ENCODE assay signal across 10 cellular contexts in the genomic region with DNA sequence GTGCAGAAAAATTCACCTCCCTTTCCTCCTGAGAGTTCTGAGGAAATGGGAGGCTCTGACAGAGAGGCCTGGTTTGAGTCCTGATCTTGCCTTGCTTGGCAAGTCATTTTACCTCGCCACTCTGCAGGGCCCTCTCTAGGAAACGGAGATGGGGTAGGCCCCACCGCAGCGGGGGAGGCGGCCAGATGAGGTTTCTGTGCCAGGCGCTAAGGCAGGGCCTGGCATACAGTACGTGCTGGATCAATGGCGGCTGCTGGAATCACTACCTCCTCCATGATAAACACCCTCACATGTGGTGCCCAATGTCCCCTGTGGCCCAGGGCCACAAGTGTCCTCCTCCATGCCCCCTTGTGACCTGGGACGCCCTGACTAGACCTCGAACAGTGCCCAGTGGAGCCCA. TPM values are rescaled to one million over a fixed set of nuclear protein-coding genes. Genes with fewer than 3 reads are reported as not detected.
DNase-seq lines count a peak whose midpoint lies in the region; ATAC-seq and TF ChIP-seq lines count a peak whose summit lies in the region.
"Had no signal": no experiment of that assay in that cellular context is flagged by ENCODE, and none has a peak within 500 bp of the region (broad histone marks: within the 10 kb centered on the region; RNA-seq: fewer than 3 reads in every experiment).

No MANE protein-coding gene starts in this region.

- H3K9me3 Mint-ChIP-seq in activated CD4-positive, alpha-beta T cell treated with anti-CD3 and anti-CD28 coated beads for 36 hours (ENCODE audit: low read depth): no peaks in the 10 kb centered on the region
- no peaks in the 10 kb centered on the region for H3K9me3 Mint-ChIP-seq in chondrocyte (ENCODE audit: low read depth)
- H3K9me3 Mint-ChIP-seq in osteocyte (ENCODE audit: unreplicated experiment): no peaks in the 10 kb centered on the region

- peaks cover 2% of the 10 kb centered on the region for H3K27me3 Mint-ChIP-seq in activated CD4-positive, alpha-beta T cell treated with anti-CD3 and anti-CD28 coated beads for 36 hours
- H3K27me3 Mint-ChIP-seq in chondrocyte (ENCODE audit: low read depth) (no peaks in the 10 kb centered on the region), osteocyte (ENCODE audit: unreplicated experiment) (no peaks in the 10 kb centered on the region)

- intact Hi-C loops in activated CD4-positive, alpha-beta T cell treated with anti-CD3 and anti-CD28 coated beads for 36 hours (cut with DNase I, micrococcal nuclease): no loop called here
- intact Hi-C loops in uterus (cut with DNase I; ENCODE audit: low total_unique reads): loop anchor here (10.0 kb wide), 1 partner anchor 153 kb away; no protein-coding TSS in a partner anchor

- H3K27me3 ChIP-seq in NT2/D1 (ENCODE audit: insufficient read depth, insufficient read length): no peaks in the 10 kb centered on the region
- H3K27me3 ChIP-seq in BE2C: no peaks in the 10 kb centered on the region
- no peaks in the 10 kb centered on the region for H3K27me3 ChIP-seq in uterus
- H3K27me3 ChIP-seq: cardiac muscle cell had no signal

- H3K4me3 ChIP-seq in NT2/D1 (ENCODE audit: insufficient read length, low read depth): no peak overlapping the region
- no peak overlapping the region for H3K4me3 ChIP-seq in BE2C (ENCODE audit: low read depth, low read length)
- H3K4me3 ChIP-seq in uterus: no peak overlapping the region
- H3K4me3 ChIP-seq: cardiac muscle cell had no signal

- TF ChIP-seq CTCF in chondrocyte (IDR thresholded peaks at IDR 0.05) (no peak), osteocyte (IDR thresholded peaks at IDR 0.05) (no peak), BE2C (IDR thresholded peaks at IDR 0.05; ENCODE audit: low read depth, low read length) (no peak), uterus (IDR thresholded peaks at IDR 0.05) (no peak)

- H3K9ac ChIP-seq in NT2/D1 (ENCODE audit: insufficient read length, low read depth): peak overlapping the region; percentile 91
- H3K9ac ChIP-seq: KMS-11 had no signal

- H3K4me3 Mint-ChIP-seq in activated CD4-positive, alpha-beta T cell treated with anti-CD3 and anti-CD28 coated beads for 36 hours: peak overlapping the region; percentile 74
- H3K4me3 Mint-ChIP-seq in chondrocyte (ENCODE audit: unreplicated experiment): peak overlapping the region; percentile 65
- H3K4me3 Mint-ChIP-seq in osteocyte (ENCODE audit: unreplicated experiment): peak overlapping the region; percentile 78

- H3K9me3 ChIP-seq in NT2/D1 (ENCODE audit: insufficient read depth, low read length) (no peaks in the 10 kb centered on the region), BE2C (no peaks in the 10 kb centered on the region), uterus (no peaks in the 10 kb centered on the region)

- CTCF ChIA-PET in activated CD4-positive, alpha-beta T cell treated with anti-CD3 and anti-CD28 coated beads for 36 hours (lab: Charles Lee): interaction anchor here (0.6 to 2.6 kb wide), 4 partner anchors 28 to 155 kb away, joined by 3 to 10 read pairs (median 4); no protein-coding TSS in a partner anchor

- H3K4me1 Mint-ChIP-seq in activated CD4-positive, alpha-beta T cell treated with anti-CD3 and anti-CD28 coated beads for 36 hours: peaks cover 10% of the 10 kb centered on the region
- H3K4me1 Mint-ChIP-seq in chondrocyte (ENCODE audit: low read depth) (peaks cover 48% of the 10 kb centered on the region), osteocyte (ENCODE audit: unreplicated experiment) (peaks cover 63% of the 10 kb centered on the region)

- POLR2A ChIA-PET in activated CD4-positive, alpha-beta T cell treated with anti-CD3 and anti-CD28 coated beads for 36 hours (lab: Charles Lee): no interaction called here

- no peaks in the 10 kb centered on the region for H3K36me3 Mint-ChIP-seq in activated CD4-positive, alpha-beta T cell treated with anti-CD3 and anti-CD28 coated beads for 36 hours (ENCODE audit: low read depth)
- H3K36me3 Mint-ChIP-seq in chondrocyte (ENCODE audit: low read depth) (no peaks in the 10 kb centered on the region), osteocyte (ENCODE audit: unreplicated experiment) (no peaks in the 10 kb centered on the region)

- H3K36me3 ChIP-seq in NT2/D1 (ENCODE audit: insufficient read depth, insufficient read length, low read length): no peaks in the 10 kb centered on the region
- H3K36me3 ChIP-seq in BE2C: no peaks in the 10 kb centered on the region
- H3K36me3 ChIP-seq in uterus: no peaks in the 10 kb centered on the region
- H3K36me3 ChIP-seq: cardiac muscle cell had no signal

- no peak overlapping the region for H3K27ac Mint-ChIP-seq in activated CD4-positive, alpha-beta T cell treated with anti-CD3 and anti-CD28 coated beads for 36 hours
- H3K27ac Mint-ChIP-seq in chondrocyte (ENCODE audit: unreplicated experiment): peak overlapping the region; percentile 84
- H3K27ac Mint-ChIP-seq in osteocyte (ENCODE audit: unreplicated experiment): peak overlapping the region; percentile 91

- DNase-seq in activated CD4-positive, alpha-beta T cell treated with anti-CD3 and anti-CD28 coated beads for 36 hours: no peak
- DNase-seq in activated CD4-positive, alpha-beta T cell treated with anti-CD3 and anti-CD28 coated beads, Interleukin-2, amount 50 U/mL, for 1 hour: no peak
- DNase-seq in NT2/D1 (ENCODE audit: low read depth, low spot score) (no peak), chondrocyte (ENCODE audit: low spot score) (no peak), osteocyte (ENCODE audit: extremely low spot score, unreplicated experiment) (no peak), BE2C (no peak), uterus (no peak), NCI-H69 (lab: John Stamatoyannopoulos, UW) (no peak)

- no peak for ATAC-seq in activated CD4-positive, alpha-beta T cell treated with anti-CD3 and anti-CD28 coated beads for 36 hours

- H3K4me1 ChIP-seq in NT2/D1 (ENCODE audit: insufficient read depth, insufficient read length) (peaks cover 27% of the 10 kb centered on the region), BE2C (peaks cover 10% of the 10 kb centered on the region; the same call in 1 of the 2 replicates), uterus (peaks cover 0 to 5% of the 10 kb centered on the region in 2 donors)

- H3K27ac ChIP-seq in uterus: no peak overlapping the region
- H3K27ac ChIP-seq: cardiac muscle cell, KMS-11 had no signal

- TF ChIP-seq POLR2A in uterus (IDR thresholded peaks at IDR 0.05): no peak

RNA-seq across cellular contexts. Expression of a gene that starts 0.5 kb away (rescaled TPM):
- total RNA-seq in activated CD4-positive, alpha-beta T cell treated with anti-CD3 and anti-CD28 coated beads for 36 hours: 1 to 10 TPM in 1 of 2 experiments, under 1 TPM in 1; 0.76 to 1.1 TPM
- total RNA-seq in chondrocyte (32.4 to 50.5 TPM (median 33.6 TPM) in 3 replicates), osteocyte (33.0 and 34.9 TPM in 2 replicates), uterus (10 to 100 TPM in 2 of 4 donors, 1 to 10 TPM in 2; 2.6 to 23.7 (median 8.2) TPM)
- polyA plus RNA-seq in BE2C (2012; ENCODE audit: insufficient read depth, insufficient read length, low read depth): 14.3 TPM

RNA-seq across cellular contexts. Expression of a gene that starts 26.0 kb away (rescaled TPM):
- 10 to 100 TPM; 57.3 to 66.7 TPM for total RNA-seq in activated CD4-positive, alpha-beta T cell treated with anti-CD3 and anti-CD28 coated beads for 36 hours
- total RNA-seq in chondrocyte: 20.1 to 32.4 TPM (median 21.4 TPM) in 3 replicates
- 26.4 and 27.9 TPM in 2 replicates for total RNA-seq in osteocyte
- polyA plus RNA-seq in BE2C (2012; ENCODE audit: insufficient read depth, insufficient read length, low read depth): 6.8 TPM
- total RNA-seq in uterus: 10 to 100 TPM in 1 of 4 donors, 1 to 10 TPM in 3; 1.0 to 11.1 (median 4.8) TPM
